ENCODE assay signal across 8 cellular contexts in the genomic region with DNA sequence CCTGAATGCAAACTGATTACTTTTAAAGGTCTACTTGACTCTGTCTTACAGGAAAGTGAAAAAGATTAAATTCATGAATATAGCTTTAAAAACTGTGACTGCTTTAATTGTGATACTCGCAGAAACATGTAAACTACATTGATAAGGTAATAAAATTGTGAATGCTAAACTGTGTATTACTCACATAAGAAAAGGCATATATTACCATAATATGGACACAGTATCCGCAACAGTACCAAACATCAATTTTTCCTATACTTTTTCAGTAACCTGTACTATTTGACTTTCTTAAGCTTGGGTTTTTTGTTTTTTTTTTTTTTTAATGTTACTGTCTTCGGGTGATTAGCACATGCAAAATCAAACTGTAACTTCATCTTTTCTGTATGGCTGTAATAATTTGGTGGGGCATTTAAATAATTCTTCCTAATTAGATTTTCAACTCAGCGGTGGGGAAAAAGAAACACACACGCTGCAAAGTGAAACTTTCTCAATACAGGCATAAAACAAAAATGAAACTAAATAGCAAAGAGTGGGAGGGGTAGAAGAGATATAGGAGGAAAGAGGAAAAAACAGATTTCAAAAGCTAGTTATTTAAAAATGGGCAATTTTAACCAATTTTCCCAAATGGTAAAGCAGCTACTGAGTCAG. TPM values are rescaled to one million over a fixed set of nuclear protein-coding genes. Genes with fewer than 3 reads are reported as not detected.
DNase-seq lines count a peak whose midpoint lies in the region; ATAC-seq and TF ChIP-seq lines count a peak whose summit lies in the region.

No MANE protein-coding gene starts in this region.

- peak overlapping the region in 1 of 2 experiments; percentile 57; a peak in 1 of 4 replicates for H4K8ac ChIP-seq in IMR-90 (ENCODE audit: low read depth in 2 of 2, low read length in 2 of 2)

- no peak for TF ChIP-seq CTCF in IMR-90 (conservative IDR thresholded peaks at IDR 0.05; ENCODE audit: low read depth, low read length)
- TF ChIP-seq CTCF in body of pancreas (IDR thresholded peaks at IDR 0.05): no peak
- no peak for TF ChIP-seq CTCF in mesothelial cell of epicardium (IDR thresholded peaks at IDR 0.05; ENCODE audit: unreplicated experiment)

- H3K27me3 ChIP-seq in IMR-90 (ENCODE audit: control insufficient read depth, insufficient read depth, low read length) (no peaks in the 10 kb centered on the region), body of pancreas (no peaks in the 10 kb centered on the region)

- H2AK9ac ChIP-seq in IMR-90 (replicated peaks; ENCODE audit: low read depth, low read length, poor library complexity): no peak overlapping the region

- H2BK20ac ChIP-seq in IMR-90 (ENCODE audit: low read depth, low read length): no peak overlapping the region

- H4K91ac ChIP-seq in IMR-90 (ENCODE audit: insufficient read depth, low read depth, low read length): no peak overlapping the region

- H3K9me3 ChIP-seq in IMR-90 (ENCODE audit: control insufficient read depth, insufficient read depth, low read length) (no peaks in the 10 kb centered on the region), body of pancreas (no peaks in the 10 kb centered on the region)

- peaks cover 15 to 42% of the 10 kb centered on the region in 2 experiments for H3K79me1 ChIP-seq in IMR-90 (ENCODE audit: low read depth in 1 of 2, low read length in 2 of 2)

- peaks cover 4% of the 10 kb centered on the region; the same call in 1 of the 2 replicates for H3K9me1 ChIP-seq in IMR-90 (ENCODE audit: insufficient read depth, low read length)

- H3K4me2 ChIP-seq in IMR-90 (ENCODE audit: low read depth, low read length): peak overlapping the region; percentile 82

- peak overlapping the region; percentile 64; the same call in 1 of the 2 replicates for H3K27ac ChIP-seq in IMR-90 (ENCODE audit: insufficient read depth, low read length)
- peak overlapping the region in 3 of 4 donors; percentile 44 to 84 (median 70) for H3K27ac ChIP-seq in body of pancreas

- peak overlapping the region; percentile 73; the same call in 1 of the 2 replicates for H3K9ac ChIP-seq in IMR-90 (ENCODE audit: low read depth, low read length)

- H3K4me1 ChIP-seq in IMR-90 (ENCODE audit: control insufficient read depth, insufficient read depth, low read length) (peaks cover 9% of the 10 kb centered on the region), body of pancreas (peaks cover 59% of the 10 kb centered on the region)

- dilution Hi-C loops in IMR-90 (cut with HindIII; ENCODE audit: low sequenced_read_pairs, unreplicated experiment): no loop called here

- POLR2A ChIA-PET in IMR-90 (lab: Charles Lee; ENCODE audit: unreplicated experiment): interaction anchor here (0.6 kb wide), 1 partner anchor 115 kb away, joined by 3 read pairs; no protein-coding TSS in a partner anchor

- CTCF ChIA-PET in IMR-90 (lab: Yijun Ruan, JAX): interaction anchor here (0.7 to 1.2 kb wide), 2 partner anchors 10 to 14 kb away, joined by 3 read pairs; no protein-coding TSS in a partner anchor

- peak overlapping the region; percentile 90 for H3K27ac Mint-ChIP-seq in activated T-cell treated with anti-CD3 and anti-CD28 coated beads, Interleukin-2, amount 50 U/mL, for 24 hours
- peak overlapping the region; percentile 22 for H3K27ac Mint-ChIP-seq in mesothelial cell of epicardium

- TF ChIP-seq RAD21 in IMR-90 (IDR thresholded peaks at IDR 0.05; ENCODE audit: low read length): no peak

- no peak overlapping the region for H2BK120ac ChIP-seq in IMR-90 (ENCODE audit: low read depth, low read length)

- peaks cover 19% of the 10 kb centered on the region for H3K36me3 Mint-ChIP-seq in activated T-cell treated with anti-CD3 and anti-CD28 coated beads, Interleukin-2, amount 50 U/mL, for 24 hours (ENCODE audit: low read depth)
- H3K36me3 Mint-ChIP-seq in mesothelial cell of epicardium: peaks cover 2% of the 10 kb centered on the region

- peak overlapping the region; percentile 22; the same call in 1 of the 2 replicates for H3K4me3 ChIP-seq in IMR-90 (ENCODE audit: insufficient read depth, low read depth, low read length)
- peak overlapping the region in 1 of 2 donors; percentile 28 for H3K4me3 ChIP-seq in body of pancreas

- no peaks in the 10 kb centered on the region for H4K20me1 ChIP-seq in IMR-90 (ENCODE audit: insufficient read depth, low read length)

- peaks cover 70% of the 10 kb centered on the region for H3K4me1 Mint-ChIP-seq in activated T-cell treated with anti-CD3 and anti-CD28 coated beads, Interleukin-2, amount 50 U/mL, for 24 hours (ENCODE audit: low read depth)
- peaks cover 27% of the 10 kb centered on the region for H3K4me1 Mint-ChIP-seq in mesothelial cell of epicardium

- intact Hi-C loops in IMR-90 (cut with micrococcal nuclease): no loop called here
- intact Hi-C loops in body of pancreas (cut with DNase I): no loop called here

- TF ChIP-seq POLR2A in IMR-90 (IDR thresholded peaks at IDR 0.05; ENCODE audit: low read depth, low read length) (no peak), body of pancreas (IDR thresholded peaks at IDR 0.05) (no peak)

- no peak overlapping the region for H3K56ac ChIP-seq in IMR-90 (ENCODE audit: extremely low read depth, insufficient read depth, low read length)

- peak overlapping the region; percentile 76 for H3K4me3 Mint-ChIP-seq in activated T-cell treated with anti-CD3 and anti-CD28 coated beads, Interleukin-2, amount 50 U/mL, for 24 hours
- H3K4me3 Mint-ChIP-seq in mesothelial cell of epicardium: peak overlapping the region; percentile 49

- peak overlapping the region; percentile 52 for H2BK5ac ChIP-seq in IMR-90 (ENCODE audit: low read depth, low read length, poor library complexity, severe bottlenecking)

- in situ Hi-C loops in IMR-90 (cut with MboI; ENCODE audit: low sequenced_read_pairs): no loop called here

- H3K36me3 ChIP-seq in IMR-90 (ENCODE audit: control insufficient read depth, insufficient read depth, low read length): no peaks in the 10 kb centered on the region; the same call in 1 of the 2 replicates
- H3K36me3 ChIP-seq in body of pancreas (replicated peaks in 1 of 2; ENCODE audit: insufficient read depth in 1 of 2, low read depth in 2 of 2): no peaks in the 10 kb centered on the region

- H4K5ac ChIP-seq in IMR-90 (ENCODE audit: low read depth, low read length): no peak overlapping the region

- WGBS in IMR-90 (ENCODE audit: extremely low coverage in 2 of 2, insufficient read length in 1 of 2), 2 experiments: no CpG with 5 or more reads among the region's 5 CpGs
- WGBS in body of pancreas, 2 donors: 2 to 4% methylated on average over 5 of the region's 5 CpGs

- H3K4ac ChIP-seq in IMR-90 (ENCODE audit: low read depth, low read length): no peak overlapping the region

- no peak overlapping the region for H3K23ac ChIP-seq in IMR-90 (ENCODE audit: low read depth, low read length)

- H2AK5ac ChIP-seq in IMR-90 (ENCODE audit: low read depth, low read length): no peak overlapping the region

- ATAC-seq in IMR-90 (ENCODE audit: low read depth): 0 out of 2 replicates have a peak, but pooled peaks have one; percentile 35
- no peak for ATAC-seq in body of pancreas

- no peak overlapping the region for H3K18ac ChIP-seq in IMR-90 (ENCODE audit: low read depth, low read length)

- H3K27me3 Mint-ChIP-seq in activated T-cell treated with anti-CD3 and anti-CD28 coated beads, Interleukin-2, amount 50 U/mL, for 24 hours: no peaks in the 10 kb centered on the region
- H3K27me3 Mint-ChIP-seq in mesothelial cell of epicardium (ENCODE audit: low read depth): no peaks in the 10 kb centered on the region

- no TSS peak for BruUV-seq in IMR-90 (replicated peaks; lab: Mats Ljungman, UMichigan)

- H2BK15ac ChIP-seq in IMR-90 (ENCODE audit: low read depth, low read length): no peak overlapping the region

- no peaks in the 10 kb centered on the region for H3K9me3 Mint-ChIP-seq in activated T-cell treated with anti-CD3 and anti-CD28 coated beads, Interleukin-2, amount 50 U/mL, for 24 hours
- no peaks in the 10 kb centered on the region for H3K9me3 Mint-ChIP-seq in mesothelial cell of epicardium

- no peak for DNase-seq in activated T-cell treated with anti-CD3 and anti-CD28 coated beads, Interleukin-2, amount 50 U/mL, for 24 hours
- no peak for DNase-seq in activated T-cell treated with anti-CD3 and anti-CD28 coated beads for 4 hours
- no peak for DNase-seq in IMR-90
- DNase-seq in body of pancreas: no peak
- DNase-seq in mesothelial cell of epicardium (ENCODE audit: low spot score in 2 of 2, unreplicated experiment in 2 of 2): no peak
- no peak for DNase-seq in globus pallidus (ENCODE audit: low spot score)
- DNase-seq in mesenteric fat pad (ENCODE audit: low spot score): no peak
- DNase-seq in NCI-H2196 treated with DMSO at 0.1 percent for 48 hours (lab: John Stamatoyannopoulos, UW; ENCODE audit: unreplicated experiment): no peak

- H3K14ac ChIP-seq in IMR-90 (replicated peaks; ENCODE audit: low read depth, low read length): no peak overlapping the region

- no peak overlapping the region for H2AFZ ChIP-seq in IMR-90 (replicated peaks; ENCODE audit: low read length, poor library complexity)

TF ChIP-seq in IMR-90, 13 proteins besides CTCF, POLR2A, EP300 and RAD21 (continues in another document):
- TF ChIP-seq FOS (IDR thresholded peaks at IDR 0.05; ENCODE audit: low read depth, low read length) (no peak), RFX5 (IDR thresholded peaks at IDR 0.05; ENCODE audit: low read depth, low read length) (no peak), MAZ (IDR thresholded peaks at IDR 0.05; ENCODE audit: borderline replicate concordance, low read depth, low read length) (no peak), RCOR1 (IDR thresholded peaks at IDR 0.05; ENCODE audit: insufficient replicate concordance, low read length) (no peak), CHD1 (IDR thresholded peaks at IDR 0.05; ENCODE audit: low read depth, low read length) (no peak), USF2 (IDR thresholded peaks at IDR 0.05; ENCODE audit: low read depth, low read length) (no peak), SMC3 (IDR thresholded peaks at IDR 0.05; ENCODE audit: low read depth, low read length) (no peak), MXI1 (IDR thresholded peaks at IDR 0.05; ENCODE audit: borderline replicate concordance, low read depth, low read length) (no peak)

RNA-seq across cellular contexts. Expression of gene NT5C3A, which starts 23.2 kb away (rescaled TPM):
- 12.2 and 22.2 TPM in 2 replicates for total RNA-seq in IMR-90 (2012; rRNA removed)
- 8.9 and 11.3 TPM in 2 replicates for polyA plus RNA-seq in IMR-90 (2012; rRNA removed)
- polyA plus RNA-seq in IMR-90 (2012; cell fraction: cytosol; rRNA removed): 1.8 and 2.3 TPM in 2 replicates
- 1.1 and 5.8 TPM in 2 replicates for polyA plus RNA-seq in IMR-90 (2012; cell fraction: nucleus; rRNA removed; ENCODE audit: low replicate concordance)
- total RNA-seq in body of pancreas: 10 to 100 TPM; 20.4 to 26.5 TPM
- total RNA-seq in mesothelial cell of epicardium: 28.2 to 32.0 TPM (median 29.8 TPM) in 3 replicates
- total RNA-seq in mesenteric fat pad: 18.5 TPM
